In genomic region chrX:51894697-51895336, GRCh38 we compare ENCODE assay signal across 9 cellular contexts. TPM values are rescaled to one million over a fixed set of nuclear protein-coding genes. Genes with fewer than 3 reads are reported as not detected.
DNase-seq lines count a peak whose midpoint lies in the region; ATAC-seq and TF ChIP-seq lines count a peak whose summit lies in the region.
"Had no signal": no experiment of that assay in that cellular context is flagged by ENCODE, and none has a peak within 500 bp of the region (broad histone marks: within the 10 kb centered on the region; RNA-seq: fewer than 3 reads in every experiment).

No MANE protein-coding gene starts in this region.

- no peaks in the 10 kb centered on the region for H3K9me3 Mint-ChIP-seq in neural crest cell

- H3K27ac Mint-ChIP-seq in neural crest cell (ENCODE audit: unreplicated experiment) = peak overlapping the region; percentile 87

- TF ChIP-seq CTCF in neural crest cell (conservative IDR thresholded peaks at IDR 0.05) = no peak

- H3K9me3 ChIP-seq in SJCRH30 (replicated peaks) = no peaks in the 10 kb centered on the region

- H3K27me3 Mint-ChIP-seq in neural crest cell (ENCODE audit: low read depth) = peaks cover 3% of the 10 kb centered on the region

- H3K4me1 Mint-ChIP-seq in neural crest cell = peaks cover 42% of the 10 kb centered on the region

- peak; percentile 56 for ATAC-seq in HG03025 (IDR thresholded peaks at IDR 0.05; ENCODE audit: low FRiP score, unreplicated experiment)
- ATAC-seq in activated CD4-positive, CD25-positive, alpha-beta regulatory T cell treated with anti-CD3 and anti-CD28 coated beads, Interleukin-2, amount 50 U/mL, for 24 hours = no peak

- H3K36me3 ChIP-seq in SJCRH30 = peaks cover under 1% of the 10 kb centered on the region; the same call in 1 of the 2 replicates

- H3K4me3 Mint-ChIP-seq in neural crest cell = peak overlapping the region; percentile 94

- H3K36me3 Mint-ChIP-seq in neural crest cell (ENCODE audit: low read depth) = peaks cover 26% of the 10 kb centered on the region

- H3K27ac ChIP-seq in SJCRH30 = peak overlapping the region; percentile 69
- H3K27ac ChIP-seq: HL-60 had no signal

- no peaks in the 10 kb centered on the region for H3K27me3 ChIP-seq in SJCRH30

- peak; percentile 2 for DNase-seq in stimulated activated CD4-positive, alpha-beta T cell treated with anti-CD3 and anti-CD28 coated beads, Interleukin-4, amount 100 ng/mL, for 1 hour
- DNase-seq in stimulated activated CD4-positive, alpha-beta T cell treated with anti-CD3 and anti-CD28 coated beads, Interleukin-2, amount 100 ng/mL, for 24 hours = no peak
- DNase-seq in SJCRH30 (peak; percentile 69 to 74), fibroblast of gingiva (ENCODE audit: low read depth) (peak; percentile 21), neural crest cell (ENCODE audit: low read depth, low spot score) (no peak), AG08396 (ENCODE audit: low spot score) (no peak)

- H3K4me1 ChIP-seq in SJCRH30 = no peaks in the 10 kb centered on the region

- peak overlapping the region; percentile 67 for H3K4me3 ChIP-seq in SJCRH30

RNA-seq across cellular contexts. Expression of gene MAGED1, which starts 1.4 kb away (rescaled TPM):
- 101 and 102 TPM in 2 replicates for total RNA-seq in SJCRH30 (2014; rRNA removed; shearing (Covaris generic))
- 237 and 246 TPM in 2 replicates for total RNA-seq in neural crest cell

Comparison
In these comparisons a context has a peak if more than half of its experiments do, and no peak if none do; other contexts are left out.
1. DNase-seq: peak in stimulated activated CD4-positive, alpha-beta T cell treated with anti-CD3 and anti-CD28 coated beads, Interleukin-4, amount 100 ng/mL, for 1 hour (single experiment), SJCRH30 (2 of 2) and fibroblast of gingiva (single experiment); none in stimulated activated CD4-positive, alpha-beta T cell treated with anti-CD3 and anti-CD28 coated beads, Interleukin-2, amount 100 ng/mL, for 24 hours (0 of 2), neural crest cell (single experiment) and AG08396 (single experiment).